Comparison of ENCODE assay signal across 13 cellular contexts in the genomic region with DNA sequence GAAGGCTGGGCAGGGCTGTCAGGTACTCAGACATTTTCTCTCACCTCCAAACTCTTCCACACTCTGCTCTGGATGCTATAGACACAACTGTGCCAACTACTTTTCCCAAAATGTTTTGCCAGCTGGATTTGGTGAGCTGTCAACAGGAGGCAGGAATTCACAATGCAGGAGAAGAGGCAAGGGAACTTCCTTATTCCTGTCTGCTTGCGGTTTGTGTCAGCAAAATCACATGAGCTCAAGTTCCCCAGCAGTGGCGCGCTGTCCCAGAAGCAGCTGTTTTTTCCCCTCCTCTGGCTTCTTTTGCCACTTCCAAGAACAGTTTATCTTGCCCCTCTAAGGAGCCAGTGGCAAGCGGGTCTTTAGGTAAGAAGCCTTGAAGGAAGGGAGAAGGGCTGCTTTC.
DNase-seq lines count a peak whose midpoint lies in the region; ATAC-seq and TF ChIP-seq lines count a peak whose summit lies in the region.
"Had no signal": no experiment of that assay in that cellular context is flagged by ENCODE, and none has a peak within 500 bp of the region (broad histone marks: within the 10 kb centered on the region; RNA-seq: fewer than 3 reads in every experiment).

No MANE protein-coding gene starts in this region.

- no peaks in the 10 kb centered on the region for H3K9me3 Mint-ChIP-seq in type B pancreatic cell
- H3K9me3 Mint-ChIP-seq in activated T-helper 1 cell treated with anti-CD3 and anti-CD28 coated beads, Interleukin-12 subunit alpha, Interleukin-12 subunit beta, Interleukin-2, Interleukin-4 antibody, amounts not matched to agents 30 ng/mL and 10 ng/mL and 1 ng/mL, durations not matched to agents 14 hours and 24 hours and 36 hours, result no peaks in the 10 kb centered on the region
- H3K9me3 Mint-ChIP-seq: activated naive CD4-positive, alpha-beta T cell treated with anti-CD3 and anti-CD28 coated beads for 36 hours; memory B cell had no signal

- no peak for TF ChIP-seq CTCF in type B pancreatic cell (conservative IDR thresholded peaks at IDR 0.05)

- ATAC-seq in HG03175 (IDR thresholded peaks at IDR 0.05; ENCODE audit: unreplicated experiment), result no peak

- H3K36me3 Mint-ChIP-seq in type B pancreatic cell, result no peaks in the 10 kb centered on the region
- no peaks in the 10 kb centered on the region for H3K36me3 Mint-ChIP-seq in activated T-helper 1 cell treated with anti-CD3 and anti-CD28 coated beads, Interleukin-12 subunit alpha, Interleukin-12 subunit beta, Interleukin-2, Interleukin-4 antibody, amounts not matched to agents 30 ng/mL and 10 ng/mL and 1 ng/mL, durations not matched to agents 14 hours and 24 hours and 36 hours (ENCODE audit: low read depth)

- intact Hi-C loops in activated T-helper 1 cell treated with anti-CD3 and anti-CD28 coated beads, Interleukin-12 subunit alpha, Interleukin-12 subunit beta, Interleukin-2, Interleukin-4 antibody, amounts not matched to agents 30 ng/mL and 10 ng/mL and 1 ng/mL, durations not matched to agents 14 hours and 24 hours and 36 hours (cut with micrococcal nuclease), result no loop called here

- no peaks in the 10 kb centered on the region for H3K27me3 Mint-ChIP-seq in type B pancreatic cell
- H3K27me3 Mint-ChIP-seq in activated T-helper 1 cell treated with anti-CD3 and anti-CD28 coated beads, Interleukin-12 subunit alpha, Interleukin-12 subunit beta, Interleukin-2, Interleukin-4 antibody, amounts not matched to agents 30 ng/mL and 10 ng/mL and 1 ng/mL, durations not matched to agents 14 hours and 24 hours and 36 hours (ENCODE audit: insufficient read depth), result no peaks in the 10 kb centered on the region
- H3K27me3 Mint-ChIP-seq: memory B cell had no signal

- no peak overlapping the region for H3K27ac Mint-ChIP-seq in type B pancreatic cell
- H3K27ac Mint-ChIP-seq in activated T-helper 1 cell treated with anti-CD3 and anti-CD28 coated beads, Interleukin-12 subunit alpha, Interleukin-12 subunit beta, Interleukin-2, Interleukin-4 antibody, amounts not matched to agents 30 ng/mL and 10 ng/mL and 1 ng/mL, durations not matched to agents 14 hours and 24 hours and 36 hours, result no peak overlapping the region
- H3K27ac Mint-ChIP-seq: activated naive CD4-positive, alpha-beta T cell treated with anti-CD3 and anti-CD28 coated beads for 36 hours; memory B cell had no signal

- H3K4me3 ChIP-seq in skeletal muscle cell (ENCODE audit: low read depth, low read length), result no peak overlapping the region

- H3K4me3 Mint-ChIP-seq in type B pancreatic cell, result no peak overlapping the region
- no peak overlapping the region for H3K4me3 Mint-ChIP-seq in activated T-helper 1 cell treated with anti-CD3 and anti-CD28 coated beads, Interleukin-12 subunit alpha, Interleukin-12 subunit beta, Interleukin-2, Interleukin-4 antibody, amounts not matched to agents 30 ng/mL and 10 ng/mL and 1 ng/mL, durations not matched to agents 14 hours and 24 hours and 36 hours
- H3K4me3 Mint-ChIP-seq: activated naive CD4-positive, alpha-beta T cell treated with anti-CD3 and anti-CD28 coated beads for 36 hours; memory B cell had no signal

- H3K4me1 Mint-ChIP-seq in type B pancreatic cell (ENCODE audit: unreplicated experiment), result no peaks in the 10 kb centered on the region
- peaks cover 11% of the 10 kb centered on the region for H3K4me1 Mint-ChIP-seq in activated T-helper 1 cell treated with anti-CD3 and anti-CD28 coated beads, Interleukin-12 subunit alpha, Interleukin-12 subunit beta, Interleukin-2, Interleukin-4 antibody, amounts not matched to agents 30 ng/mL and 10 ng/mL and 1 ng/mL, durations not matched to agents 14 hours and 24 hours and 36 hours (ENCODE audit: low read depth)
- H3K4me1 Mint-ChIP-seq: memory B cell had no signal

- DNase-seq in HT1080 (ENCODE audit: low read depth), result peak; percentile 48
- DNase-seq in astrocyte of the hippocampus (ENCODE audit: low read depth, low spot score), result peak; percentile 6
- DNase-seq in iPS-NIHi11 (ENCODE audit: low spot score), result peak; percentile 8
- DNase-seq in skeletal muscle cell (ENCODE audit: low read depth), result peak; percentile 45
- DNase-seq in type B pancreatic cell (ENCODE audit: extremely low spot score, unreplicated experiment), result no peak
- DNase-seq in activated T-helper 1 cell treated with anti-CD3 and anti-CD28 coated beads, Interleukin-12 subunit alpha, Interleukin-12 subunit beta, Interleukin-2, Interleukin-4 antibody, amounts not matched to agents 30 ng/mL and 10 ng/mL and 1 ng/mL, durations not matched to agents 14 hours and 24 hours and 36 hours (ENCODE audit: low spot score), result no peak
- no peak for DNase-seq in T-helper 9 cell
- DNase-seq: activated CD4-positive, CD25-positive, alpha-beta regulatory T cell treated with anti-CD3 and anti-CD28 coated beads, Interleukin-2, amount 50 U/mL, for 72 hours; activated naive CD4-positive, alpha-beta T cell treated with anti-CD3 and anti-CD28 coated beads for 36 hours; DMS 273 treated with DMSO at 0.1 percent for 48 hours; stimulated activated naive CD4-positive, alpha-beta T cell treated with Interleukin-2 at 50 U/mL for 16 hours had no signal

Comparison
In these comparisons a context has a peak if more than half of its experiments do, and no peak if none do; other contexts are left out.
1. DNase-seq: peak in HT1080 (single experiment), astrocyte of the hippocampus (single experiment), iPS-NIHi11 (single experiment) and skeletal muscle cell (single experiment); none in type B pancreatic cell (single experiment), activated T-helper 1 cell treated with anti-CD3 and anti-CD28 coated beads, Interleukin-12 subunit alpha, Interleukin-12 subunit beta, Interleukin-2, Interleukin-4 antibody, amounts not matched to agents 30 ng/mL and 10 ng/mL and 1 ng/mL, durations not matched to agents 14 hours and 24 hours and 36 hours (single experiment) and T-helper 9 cell (single experiment).